ENCODE assay signal across 8 cellular contexts in the genomic region with DNA sequence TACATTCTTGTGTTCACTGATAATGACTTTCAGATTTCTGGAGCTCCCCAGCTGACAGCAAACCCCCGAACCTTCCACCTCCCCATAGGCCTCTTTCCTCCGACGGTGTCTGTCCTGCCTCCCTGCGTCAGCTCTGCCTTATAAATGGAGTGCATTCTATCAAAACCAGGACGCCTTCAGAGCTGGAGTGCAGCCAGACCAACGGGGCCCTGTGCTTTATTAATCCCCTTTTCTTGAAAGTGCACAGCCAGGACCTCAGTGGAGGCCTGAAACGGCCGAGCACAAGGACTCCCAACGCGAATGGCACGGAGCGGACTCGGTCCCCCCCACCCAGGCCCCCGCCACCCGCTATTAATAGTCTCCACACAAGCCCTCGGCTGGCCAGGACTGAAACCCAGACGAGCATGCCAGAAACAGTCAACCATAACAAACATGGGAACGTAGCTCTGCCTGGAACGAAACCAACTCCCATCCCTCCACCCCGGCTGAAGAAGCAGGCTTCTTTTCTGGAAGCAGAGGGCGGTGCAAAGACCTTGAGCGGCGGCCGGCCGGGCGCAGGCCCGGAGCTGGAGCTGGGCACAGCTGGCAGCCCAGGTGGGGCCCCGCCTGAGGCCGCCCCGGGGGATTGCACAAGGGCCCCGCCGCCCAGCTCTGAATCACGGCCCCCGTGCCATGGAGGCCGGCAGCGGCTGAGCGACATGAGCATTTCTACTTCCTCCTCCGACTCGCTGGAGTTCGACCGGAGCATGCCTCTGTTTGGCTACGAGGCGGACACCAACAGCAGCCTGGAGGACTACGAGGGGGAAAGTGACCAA.
A peak's percentile ranks its signal among the peaks of the same experiment; 100 is the strongest.
DNase-seq lines count a peak whose midpoint lies in the region; ATAC-seq, FAIRE-seq and TF ChIP-seq lines count a peak whose summit lies in the region.

No MANE protein-coding gene starts in this region.

- H3K4me1 Mint-ChIP-seq in nephron progenitor cell, result peaks cover 60% of the 10 kb centered on the region

- no peaks in the 10 kb centered on the region for H3K27me3 Mint-ChIP-seq in nephron progenitor cell (ENCODE audit: low read depth, poor library complexity)

- peak overlapping the region; percentile 99 for H3K27ac Mint-ChIP-seq in nephron progenitor cell

- peaks cover 9% of the 10 kb centered on the region for H3K9me3 Mint-ChIP-seq in nephron progenitor cell

- TF ChIP-seq CTCF in fibroblast of mammary gland (conservative IDR thresholded peaks at IDR 0.05; ENCODE audit: control insufficient read depth, insufficient read depth, low read depth, low read length), result no peak
- TF ChIP-seq CTCF in nephron progenitor cell (IDR thresholded peaks at IDR 0.05), result no peak

- no peak overlapping the region for H3K4me3 Mint-ChIP-seq in nephron progenitor cell

- H3K36me3 Mint-ChIP-seq in nephron progenitor cell (ENCODE audit: low read depth), result peaks cover 77% of the 10 kb centered on the region

- ATAC-seq in GM18858 (IDR thresholded peaks at IDR 0.05; ENCODE audit: unreplicated experiment) (no peak), HG02623 (IDR thresholded peaks at IDR 0.05; ENCODE audit: unreplicated experiment) (no peak)

- peak; percentile 84 for DNase-seq in HCEC 1CT
- peak; percentile 69 for DNase-seq in RCC 7860 (ENCODE audit: low spot score)
- DNase-seq in fibroblast of mammary gland (ENCODE audit: low read depth), result peak; percentile 95
- DNase-seq in nephron progenitor cell, result peak; percentile 16
- DNase-seq in T-helper 1 cell, result no peak
- DNase-seq in activated CD4-positive, alpha-beta T cell treated with anti-CD3 and anti-CD28 coated beads for 4 hours, result no peak

- no peak for FAIRE-seq in RCC 7860 (lab: Jason Lieb, UNC)

- peak overlapping the region; percentile 78 for H3K4me3 ChIP-seq in fibroblast of mammary gland (ENCODE audit: control insufficient read depth, low read depth, low read length)

Comparison
In these comparisons a context has a peak if more than half of its experiments do, and no peak if none do; other contexts are left out.
1. DNase-seq: peak in HCEC 1CT (single experiment), RCC 7860 (single experiment), fibroblast of mammary gland (single experiment) and nephron progenitor cell (single experiment); none in T-helper 1 cell (0 of 5) and activated CD4-positive, alpha-beta T cell treated with anti-CD3 and anti-CD28 coated beads for 4 hours (0 of 2).